In genomic region chr9:133937120-133937519, GRCh38 we compare ENCODE assay signal across 29 cellular contexts.
"Had no signal": no experiment of that assay in that cellular context is flagged by ENCODE, and none has a peak within 500 bp of the region (broad histone marks: within the 10 kb centered on the region; RNA-seq: fewer than 3 reads in every experiment).

No MANE protein-coding gene starts in this region.

- H3K9ac ChIP-seq: parathyroid adenoma had no signal

- H3K27me3 ChIP-seq: body of pancreas, cardiac muscle cell, dorsolateral prefrontal cortex, transverse colon, uterus had no signal

- FAIRE-seq: keratinocyte had no signal

- H2AFZ ChIP-seq: parathyroid adenoma had no signal

- H3K4me3 ChIP-seq: body of pancreas, cardiac muscle cell, coronary artery, dorsolateral prefrontal cortex, gastrocnemius medialis, psoas muscle, transverse colon, uterus had no signal

- H3K36me3 ChIP-seq: cardiac muscle cell, gastrocnemius medialis, transverse colon, uterus had no signal

- ATAC-seq: activated naive CD8-positive, alpha-beta T cell treated with anti-CD3 and anti-CD28 coated beads, Interleukin-2, amount 50 U/mL, for 24 hours; body of pancreas; effector memory CD8-positive, alpha-beta T cell; gastrocnemius medialis; left cardiac atrium; left ventricle myocardium superior; naive thymus-derived CD8-positive, alpha-beta T cell; psoas muscle; T-helper 17 cell had no signal

- H3K4me1 ChIP-seq: psoas muscle had no signal

- H3K27ac ChIP-seq: coronary artery, dorsolateral prefrontal cortex, gastrocnemius medialis, parathyroid adenoma, psoas muscle, uterus had no signal

- H3K9me3 ChIP-seq: body of pancreas, gastrocnemius medialis, psoas muscle, transverse colon, uterus had no signal

- DNase-seq: activated CD4-positive, alpha-beta memory T cell treated with anti-CD3 and anti-CD28 coated beads, Interleukin-2, amount 10 ng/mL, durations not matched to agents 7 days and 5 days; activated CD4-positive, alpha-beta T cell treated with anti-CD3 and anti-CD28 coated beads, Interleukin-2, amount 10 ng/mL, durations not matched to agents 7 days and 5 days; activated CD4-positive, CD25-positive, alpha-beta regulatory T cell treated with anti-CD3 and anti-CD28 coated beads, Interleukin-2, amount 50 U/mL, for 72 hours; activated CD8-positive, alpha-beta memory T cell treated with anti-CD3 and anti-CD28 coated beads, Interleukin-2, amount 50 U/mL, for 48 hours; activated naive CD8-positive, alpha-beta T cell treated with anti-CD3 and anti-CD28 coated beads, Interleukin-2, amount 50 U/mL, for 24 hours; activated T-cell treated with anti-CD3 and anti-CD28 coated beads, Interleukin-2, amount 50 U/mL, for 24 hours; amygdala; dorsolateral prefrontal cortex; effector memory CD8-positive, alpha-beta T cell; erythroblast; gastrocnemius medialis; hippocampal formation; left cardiac atrium; left ventricle myocardium superior; mammary epithelial cell; naive thymus-derived CD8-positive, alpha-beta T cell; nucleus accumbens; psoas muscle; stimulated activated CD4-positive, alpha-beta T cell treated with anti-CD3 and anti-CD28 coated beads, Interleukin-2, amount 100 ng/mL, for 48 hours; stimulated activated naive CD4-positive, alpha-beta T cell treated with Interleukin-2 at 50 U/mL for 16 hours; T-helper 17 cell; T1000; transverse colon; uterus had no signal
